Comparison of ENCODE assay signal across 8 cellular contexts in the genomic region with DNA sequence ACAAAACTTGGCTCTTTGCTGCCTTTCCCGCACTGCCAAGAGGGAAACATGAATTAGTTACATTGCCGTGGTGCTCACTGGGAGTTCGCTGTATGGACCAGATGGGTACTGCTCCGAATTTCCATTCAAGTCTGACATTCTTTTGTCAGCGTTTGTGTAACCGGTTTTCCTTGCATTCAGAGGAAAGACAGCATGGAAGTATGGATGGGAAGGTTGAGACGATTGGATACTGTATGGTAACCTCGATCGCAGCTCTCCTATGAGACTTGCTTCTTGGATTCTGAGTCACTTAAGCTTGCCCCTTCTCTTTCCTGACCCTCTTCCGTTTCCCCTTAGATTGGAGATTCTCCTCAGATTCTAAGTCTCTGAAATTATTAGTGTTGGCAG. TPM values are rescaled to one million over a fixed set of nuclear protein-coding genes. Genes with fewer than 3 reads are reported as not detected.
A peak's percentile ranks its signal among the peaks of the same experiment; 100 is the strongest.
DNase-seq lines count a peak whose midpoint lies in the region; ATAC-seq, FAIRE-seq and TF ChIP-seq lines count a peak whose summit lies in the region.

No MANE protein-coding gene starts in this region.

- H3K4me3 Mint-ChIP-seq in CD8-positive, alpha-beta memory T cell, result peak overlapping the region; percentile 93 to 99 (median 97)
- peak overlapping the region; percentile 95 for H3K4me3 Mint-ChIP-seq in activated naive CD8-positive, alpha-beta T cell treated with anti-CD3 and anti-CD28 coated beads, Interleukin-2, amount 10 ng/mL, durations not matched to agents 7 days and 5 days

- no peaks in the 10 kb centered on the region for H3K27me3 ChIP-seq in CD8-positive, alpha-beta memory T cell (ENCODE audit: insufficient read depth, low read length, poor library complexity, severe bottlenecking)
- H3K27me3 ChIP-seq in HUES48 (ENCODE audit: control insufficient read depth, insufficient read depth, low read length), result peaks cover 8% of the 10 kb centered on the region; the same call in 1 of the 2 replicates
- H3K27me3 ChIP-seq in iPS DF 6.9 (ENCODE audit: control insufficient read depth, insufficient read depth, low read length), result no peaks in the 10 kb centered on the region
- no peaks in the 10 kb centered on the region for H3K27me3 ChIP-seq in small intestine (ENCODE audit: control insufficient read depth in 2 of 2, insufficient read depth in 2 of 2, low read length in 2 of 2)

- peak; percentile 29 for ATAC-seq in GM21367 (IDR thresholded peaks at IDR 0.05; ENCODE audit: unreplicated experiment)
- peak; percentile 11 for ATAC-seq in activated naive CD8-positive, alpha-beta T cell treated with anti-CD3 and anti-CD28 coated beads, Interleukin-2, amount 10 ng/mL, durations not matched to agents 7 days and 5 days (ENCODE audit: low read depth)

- peak overlapping the region; percentile 96 for H3K4me3 ChIP-seq in CD8-positive, alpha-beta memory T cell (ENCODE audit: low read length)
- H3K4me3 ChIP-seq in HUES48 (ENCODE audit: low read depth, low read length) (peak overlapping the region; percentile 99), iPS DF 6.9 (ENCODE audit: low read length) (peak overlapping the region; percentile 89; the same call in 1 of the 2 replicates), small intestine (ENCODE audit: low read depth in 1 of 2, low read length in 2 of 2) (peak overlapping the region; percentile 82 to 88)

- peaks cover 0 to 4% (median 1%) of the 10 kb centered on the region in 5 donors for H3K9me3 Mint-ChIP-seq in CD8-positive, alpha-beta memory T cell
- peaks cover 10% of the 10 kb centered on the region for H3K9me3 Mint-ChIP-seq in activated naive CD8-positive, alpha-beta T cell treated with anti-CD3 and anti-CD28 coated beads, Interleukin-2, amount 10 ng/mL, durations not matched to agents 7 days and 5 days

- in situ Hi-C loops in GM13976 (cut with MboI; ENCODE audit: low sequenced_read_pairs, unreplicated experiment), result no loop called here

- H3K36me3 ChIP-seq in CD8-positive, alpha-beta memory T cell (ENCODE audit: insufficient read depth, low read length), result no peaks in the 10 kb centered on the region
- H3K36me3 ChIP-seq in HUES48 (ENCODE audit: control insufficient read depth, insufficient read depth, low read length) (no peaks in the 10 kb centered on the region), iPS DF 6.9 (ENCODE audit: control insufficient read depth, insufficient read depth, low read length) (no peaks in the 10 kb centered on the region), small intestine (ENCODE audit: control insufficient read depth in 2 of 2, insufficient read depth in 2 of 2, low read length in 2 of 2) (peaks cover 0 to 2% of the 10 kb centered on the region in 2 donors)

- no peaks in the 10 kb centered on the region for H3K27me3 Mint-ChIP-seq in CD8-positive, alpha-beta memory T cell
- H3K27me3 Mint-ChIP-seq in activated naive CD8-positive, alpha-beta T cell treated with anti-CD3 and anti-CD28 coated beads, Interleukin-2, amount 10 ng/mL, durations not matched to agents 7 days and 5 days, result peaks cover 4% of the 10 kb centered on the region

- peaks cover 6 to 26% (median 10%) of the 10 kb centered on the region in 3 donors for H3K36me3 Mint-ChIP-seq in CD8-positive, alpha-beta memory T cell
- H3K36me3 Mint-ChIP-seq in activated naive CD8-positive, alpha-beta T cell treated with anti-CD3 and anti-CD28 coated beads, Interleukin-2, amount 10 ng/mL, durations not matched to agents 7 days and 5 days, result peaks cover 30% of the 10 kb centered on the region

- no peaks in the 10 kb centered on the region for H3K9me3 ChIP-seq in CD8-positive, alpha-beta memory T cell (ENCODE audit: low read length)
- H3K9me3 ChIP-seq in HUES48 (ENCODE audit: control insufficient read depth, insufficient read depth, low read length) (no peaks in the 10 kb centered on the region), iPS DF 6.9 (ENCODE audit: control insufficient read depth, insufficient read depth, low read length) (no peaks in the 10 kb centered on the region), small intestine (ENCODE audit: control insufficient read depth, low read depth) (no peaks in the 10 kb centered on the region)

- TF ChIP-seq CTCF in D721Med (IDR thresholded peaks at IDR 0.05; ENCODE audit: insufficient read depth, missing control alignments), result no peak
- TF ChIP-seq CTCF in GM13976 (IDR thresholded peaks at IDR 0.05; ENCODE audit: borderline replicate concordance, control extremely low read depth, extremely low read depth, insufficient read depth, missing control alignments), result no peak

- H3K4me1 ChIP-seq in CD8-positive, alpha-beta memory T cell (ENCODE audit: insufficient read depth, low read length), result peaks cover 23% of the 10 kb centered on the region
- peaks cover 7% of the 10 kb centered on the region for H3K4me1 ChIP-seq in HUES48 (ENCODE audit: control insufficient read depth, insufficient read depth, low read length)
- no peaks in the 10 kb centered on the region for H3K4me1 ChIP-seq in iPS DF 6.9 (ENCODE audit: control insufficient read depth, insufficient read depth, low read length)
- H3K4me1 ChIP-seq in small intestine (ENCODE audit: control insufficient read depth in 2 of 2, insufficient read depth in 1 of 2, low read depth in 1 of 2, low read length in 1 of 2), result peaks cover 2 to 6% of the 10 kb centered on the region in 2 donors

- H3K4me1 Mint-ChIP-seq in CD8-positive, alpha-beta memory T cell, result peaks cover 39 to 57% (median 54%) of the 10 kb centered on the region in 3 donors
- peaks cover 19% of the 10 kb centered on the region for H3K4me1 Mint-ChIP-seq in activated naive CD8-positive, alpha-beta T cell treated with anti-CD3 and anti-CD28 coated beads, Interleukin-2, amount 10 ng/mL, durations not matched to agents 7 days and 5 days

- CTCF ChIA-PET in CD8-positive, alpha-beta memory T cell (lab: Charles Lee), result interaction anchor here (0.7 to 1.1 kb wide), 4 partner anchors 16 to 1157 kb away, joined by 3 to 5 read pairs (median 3); no protein-coding TSS in a partner anchor

- POLR2A ChIA-PET in CD8-positive, alpha-beta memory T cell (lab: Charles Lee), result interaction anchor here (1.1 kb wide), 1 partner anchor 54 kb away, joined by 5 read pairs; no protein-coding TSS in a partner anchor
- POLR2A ChIA-PET in activated naive CD8-positive, alpha-beta T cell treated with anti-CD3 and anti-CD28 coated beads, Interleukin-2, amount 10 ng/mL, durations not matched to agents 7 days and 5 days (lab: Charles Lee), result interaction anchor here (0.5 to 1.8 kb wide), 5 partner anchors 19 to 121 kb away, joined by 3 to 14 read pairs (median 5); no protein-coding TSS in a partner anchor

- WGBS in iPS DF 6.9 (ENCODE audit: insufficient coverage, insufficient read length), result no CpG with 5 or more reads among the region's 10 CpGs
- WGBS in small intestine, 3 donors, result 22 to 32% (median 26%) methylated on average over 10 of the region's 10 CpGs

- peak overlapping the region; percentile 94 to 100 (median 99) for H3K27ac Mint-ChIP-seq in CD8-positive, alpha-beta memory T cell
- peak overlapping the region; percentile 97 for H3K27ac Mint-ChIP-seq in activated naive CD8-positive, alpha-beta T cell treated with anti-CD3 and anti-CD28 coated beads, Interleukin-2, amount 10 ng/mL, durations not matched to agents 7 days and 5 days

- H3K9ac ChIP-seq in HUES48 (ENCODE audit: low read depth, low read length), result peak overlapping the region; percentile 86

- peak overlapping the region; percentile 97 for H3K27ac ChIP-seq in CD8-positive, alpha-beta memory T cell (ENCODE audit: low read depth, low read length)
- H3K27ac ChIP-seq in HUES48 (ENCODE audit: low read depth, low read length) (peak overlapping the region; percentile 94), iPS DF 6.9 (ENCODE audit: low read length) (no peak overlapping the region), small intestine (ENCODE audit: low read depth in 1 of 2, low read length in 1 of 2) (peak overlapping the region; percentile 83 to 96)

- DNase-seq in CD8-positive, alpha-beta memory T cell, result no peak
- DNase-seq in activated naive CD8-positive, alpha-beta T cell treated with anti-CD3 and anti-CD28 coated beads, Interleukin-2, amount 10 ng/mL, durations not matched to agents 7 days and 5 days, result no peak
- DNase-seq in iPS DF 6.9 (ENCODE audit: low read depth, low spot score) (no peak), small intestine (no peak), D721Med (ENCODE audit: insufficient read length, low spot score) (no peak), GM13976 (ENCODE audit: low spot score) (no peak)

- FAIRE-seq in small intestine (lab: Jason Lieb, UNC) (no peak), D721Med (lab: Jason Lieb, UNC) (no peak)

RNA-seq across cellular contexts. Expression of a gene that starts 0.6 kb away (rescaled TPM):
- 10 to 100 TPM; 41.8 to 44.4 TPM for total RNA-seq in CD8-positive, alpha-beta memory T cell
- 59.0 TPM for polyA plus RNA-seq in CD8-positive, alpha-beta memory T cell
- 10 to 100 TPM; 28.7 to 30.8 TPM for total RNA-seq in activated naive CD8-positive, alpha-beta T cell treated with anti-CD3 and anti-CD28 coated beads, Interleukin-2, amount 10 ng/mL, durations not matched to agents 7 days and 5 days
- polyA plus RNA-seq in small intestine, result 10 to 100 TPM; 13.0 to 18.5 (median 13.5) TPM

RNA-seq across cellular contexts. Expression of a gene that starts 53.1 kb away (rescaled TPM):
- 10 to 100 TPM; 80.0 to 85.0 TPM for total RNA-seq in CD8-positive, alpha-beta memory T cell
- polyA plus RNA-seq in CD8-positive, alpha-beta memory T cell, result 12.9 TPM
- total RNA-seq in activated naive CD8-positive, alpha-beta T cell treated with anti-CD3 and anti-CD28 coated beads, Interleukin-2, amount 10 ng/mL, durations not matched to agents 7 days and 5 days, result 100 to 1,000 TPM; 102 to 107 TPM
- polyA plus RNA-seq in small intestine, result 10 to 100 TPM in 2 of 3 donors, 1 to 10 TPM in 1; 6.5 to 29.8 (median 16.5) TPM
